24 cellular contexts compared by ENCODE assay signal in the genomic region with DNA sequence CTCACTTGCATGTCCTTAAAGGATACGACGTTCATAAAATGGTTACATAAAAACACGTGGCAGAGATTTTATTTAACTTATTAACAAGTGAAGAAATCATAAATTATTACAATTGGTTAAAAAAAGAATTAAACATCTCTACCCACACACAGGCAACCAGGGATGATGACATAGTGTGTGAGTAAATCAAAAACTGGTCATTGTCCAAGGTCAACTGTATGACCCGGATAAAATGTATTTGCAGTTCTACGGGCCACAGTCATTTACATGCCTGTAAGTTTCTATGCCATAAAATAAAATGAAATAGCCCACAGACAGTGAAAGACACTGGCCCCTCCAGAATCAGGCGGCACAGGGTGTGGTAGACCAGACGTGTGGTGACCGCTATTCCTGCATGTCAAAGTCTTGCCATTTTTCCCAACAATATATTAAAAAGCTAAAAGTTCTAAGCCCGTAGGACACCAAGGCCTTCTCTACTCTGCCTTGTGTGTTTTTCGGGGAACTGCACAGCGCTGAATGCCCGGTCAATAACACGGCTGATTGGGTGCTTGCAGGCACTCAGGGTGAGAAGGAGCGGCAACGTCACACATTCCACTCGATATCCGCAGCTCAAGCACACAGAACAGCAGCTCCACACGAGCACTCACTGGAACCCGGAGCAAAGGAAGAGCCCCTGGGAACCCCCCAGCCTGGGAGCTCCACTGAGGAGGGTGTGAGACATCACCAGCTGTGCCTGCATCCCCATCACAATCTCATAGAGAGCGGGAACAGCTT.
"Had no signal": no experiment of that assay in that cellular context is flagged by ENCODE, and none has a peak within 500 bp of the region (broad histone marks: within the 10 kb centered on the region; RNA-seq: fewer than 3 reads in every experiment).

No MANE protein-coding gene starts in this region.

- H3K4me3 ChIP-seq: K562, Peyer's patch, SJSA1 had no signal

- H3K36me3 ChIP-seq: Peyer's patch, SJSA1 had no signal

- H3K9me3 ChIP-seq: Peyer's patch had no signal

- H3K27me3 ChIP-seq: Peyer's patch, SJSA1 had no signal

- H3K27ac ChIP-seq: Peyer's patch, RWPE1, SJSA1 had no signal

- H3K4me1 ChIP-seq: Peyer's patch, SJSA1 had no signal

- ATAC-seq: activated CD4-positive, CD25-positive, alpha-beta regulatory T cell treated with anti-CD3 and anti-CD28 coated beads, Interleukin-2, amount 50 U/mL, for 24 hours; activated CD8-positive, alpha-beta T cell treated with anti-CD3 and anti-CD28 coated beads, Interleukin-2, amount 10 ng/mL, durations not matched to agents 7 days and 5 days; K562; SK-N-SH treated with all-trans-retinoic acid at 6 μM for 48 hours had no signal

- FAIRE-seq: astrocyte, K562 had no signal

- DNase-seq: activated CD4-positive, alpha-beta T cell treated with anti-CD3 and anti-CD28 coated beads for 48 hours; activated CD4-positive, alpha-beta T cell treated with anti-CD3 and anti-CD28 coated beads, Interleukin-2, amount 50 U/mL, for 4 hours; activated CD8-positive, alpha-beta memory T cell treated with anti-CD3 and anti-CD28 coated beads, Interleukin-2, amount 50 U/mL, for 48 hours; activated CD8-positive, alpha-beta T cell treated with anti-CD3 and anti-CD28 coated beads, Interleukin-2, amount 10 ng/mL, durations not matched to agents 7 days and 5 days; activated gamma-delta T cell; activated naive CD4-positive, alpha-beta T cell treated with anti-CD3 and anti-CD28 coated beads for 36 hours; activated T-cell treated with anti-CD3 and anti-CD28 coated beads, Interleukin-2, amount 50 U/mL, for 1 hour; amygdala; Karpas-422; NCI-H1048; NCI-H146; NCI-H187 treated with DMSO at 0.1 percent for 48 hours; NCI-H2081 treated with DMSO at 0.1 percent for 48 hours; NCI-H446; NCI-H524; SHP77; SW 1271 had no signal
